ENCODE assay signal across 1 cellular context in the genomic region with DNA sequence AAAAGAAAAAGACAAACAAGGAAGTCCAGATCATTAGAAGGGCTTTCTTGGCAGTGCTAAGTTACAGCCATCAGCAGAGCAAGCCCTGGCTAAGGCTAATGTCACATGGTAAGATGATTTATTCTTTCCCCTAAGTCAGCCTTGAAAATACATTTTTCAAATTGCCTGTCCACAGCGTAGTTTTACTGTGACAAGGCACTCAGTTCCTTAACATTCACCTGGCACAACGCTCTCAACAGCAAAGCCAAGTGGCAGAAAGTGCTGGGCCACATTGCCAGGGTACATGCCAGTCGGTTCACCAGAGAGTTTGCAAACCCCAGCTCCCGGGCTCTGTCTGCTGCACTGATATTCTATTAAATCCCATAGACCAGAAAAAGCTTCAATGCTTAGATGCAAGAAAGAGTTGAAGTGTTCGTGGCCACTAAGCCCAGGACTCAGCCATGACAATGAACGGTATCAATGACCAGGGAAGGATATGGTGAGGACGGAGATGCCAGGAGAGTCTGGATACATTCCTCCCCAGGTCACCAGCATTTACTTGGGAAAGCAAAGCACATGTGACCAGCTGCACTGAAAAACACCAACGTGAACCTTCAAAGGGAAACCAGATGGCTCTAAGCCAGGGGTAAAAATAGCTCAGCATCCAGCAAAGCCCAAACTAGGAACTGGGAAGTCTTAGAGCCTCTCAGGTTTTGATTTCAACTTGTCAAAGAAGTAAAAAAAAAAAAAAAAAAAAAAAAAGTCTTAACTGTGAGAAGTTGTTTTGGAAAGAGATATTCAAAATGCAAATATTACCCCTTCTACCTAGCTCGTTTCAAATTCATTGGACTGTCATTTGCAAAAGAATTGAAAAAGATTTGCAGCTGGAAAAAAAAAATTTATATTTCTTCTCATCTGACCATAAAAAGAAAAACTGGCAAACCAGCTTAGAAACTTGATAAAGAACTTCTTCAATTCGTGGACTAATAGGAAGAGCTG.
TF ChIP-seq lines count a peak whose summit lies in the region.

No MANE protein-coding gene starts in this region.

TF ChIP-seq in GM23338, 12 proteins besides CTCF, POLR2A, EP300 and RAD21 (continued from another document):
- TF ChIP-seq REST (IDR thresholded peaks at IDR 0.05; ENCODE audit: unreplicated experiment): no peak
- TF ChIP-seq, protein P1, sequence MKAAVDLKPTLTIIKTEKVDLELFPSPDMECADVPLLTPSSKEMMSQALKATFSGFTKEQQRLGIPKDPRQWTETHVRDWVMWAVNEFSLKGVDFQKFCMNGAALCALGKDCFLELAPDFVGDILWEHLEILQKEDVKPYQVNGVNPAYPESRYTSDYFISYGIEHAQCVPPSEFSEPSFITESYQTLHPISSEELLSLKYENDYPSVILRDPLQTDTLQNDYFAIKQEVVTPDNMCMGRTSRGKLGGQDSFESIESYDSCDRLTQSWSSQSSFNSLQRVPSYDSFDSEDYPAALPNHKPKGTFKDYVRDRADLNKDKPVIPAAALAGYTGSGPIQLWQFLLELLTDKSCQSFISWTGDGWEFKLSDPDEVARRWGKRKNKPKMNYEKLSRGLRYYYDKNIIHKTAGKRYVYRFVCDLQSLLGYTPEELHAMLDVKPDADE (IDR thresholded peaks at IDR 0.05): no peak
- no peak for TF ChIP-seq CREB1 (CRISPR knock-in tag; IDR thresholded peaks at IDR 0.05; ENCODE audit: low read depth)
- no peak for TF ChIP-seq JUNB (IDR thresholded peaks at IDR 0.05; ENCODE audit: unreplicated experiment)
